In the genomic region with DNA sequence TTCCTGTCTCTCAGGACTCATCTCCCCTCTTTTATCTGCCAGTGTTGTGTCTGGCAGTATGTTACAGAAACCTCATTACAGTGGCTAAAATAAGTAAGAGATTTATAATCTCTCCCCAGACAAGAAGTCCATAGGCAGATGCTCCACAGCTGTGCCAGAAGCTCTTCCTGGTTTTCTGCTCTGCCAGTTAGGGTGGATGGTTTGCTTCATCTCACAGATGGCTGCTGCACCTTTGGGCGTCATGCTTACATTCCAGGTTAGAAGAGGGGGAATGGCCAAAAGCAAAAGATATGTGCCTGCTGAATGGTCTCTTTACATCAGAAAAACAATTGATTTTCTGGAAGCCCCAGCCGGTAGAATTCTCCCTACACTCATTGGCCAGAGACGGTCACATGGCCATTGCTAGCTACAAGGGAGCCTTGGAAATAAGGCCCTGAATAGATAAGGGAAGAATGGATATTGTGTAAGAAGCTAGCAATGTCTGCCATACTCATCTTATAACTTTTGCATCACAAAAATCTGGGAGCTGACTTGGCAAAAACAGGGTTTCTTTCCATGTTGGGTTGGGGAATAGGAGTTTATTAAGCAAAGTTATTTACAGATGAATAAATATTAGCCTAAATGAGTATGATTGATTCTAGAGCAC, we compare ENCODE assay signal across 16 cellular contexts.
"Had no signal": no experiment of that assay in that cellular context is flagged by ENCODE, and none has a peak within 500 bp of the region (broad histone marks: within the 10 kb centered on the region; RNA-seq: fewer than 3 reads in every experiment).

No MANE protein-coding gene starts in this region.

- H3K9me3 ChIP-seq: esophagus squamous epithelium, spleen had no signal

- H3K4me1 ChIP-seq: esophagus squamous epithelium, foreskin keratinocyte, spleen had no signal

- DNase-seq: activated CD4-positive, alpha-beta T cell treated with anti-CD3 and anti-CD28 coated beads for 1 hour; activated CD8-positive, alpha-beta memory T cell treated with anti-CD3 and anti-CD28 coated beads for 24 hours; activated gamma-delta T cell; effector memory CD8-positive, alpha-beta T cell; esophagus squamous epithelium; foreskin keratinocyte; hypothalamus; kidney; midbrain; occipital lobe; posterior cingulate gyrus; spleen; stimulated activated naive B cell treated with anti-CD40 and anti-IgM and Interleukin-4, amounts not matched to agents 10 μg/mL and 1 μg/mL and 100 μg/mL, for 72 hours had no signal

- H3K4me3 ChIP-seq: cardiac muscle cell, esophagus squamous epithelium, lung, spleen had no signal

- H3K27me3 ChIP-seq: cardiac muscle cell, esophagus squamous epithelium, foreskin keratinocyte, spleen had no signal

- H3K27ac ChIP-seq: cardiac muscle cell, esophagus squamous epithelium, foreskin keratinocyte, spleen had no signal

- FAIRE-seq: kidney had no signal

- H3K36me3 ChIP-seq: cardiac muscle cell, esophagus squamous epithelium, spleen had no signal

- ATAC-seq: effector memory CD8-positive, alpha-beta T cell; foreskin keratinocyte; left lobe of liver; stimulated activated naive B cell treated with anti-CD40 and anti-IgM and Interleukin-4, amounts not matched to agents 10 μg/mL and 1 μg/mL and 100 μg/mL, for 72 hours had no signal
